ENCODE assay signal across 1 cellular context in genomic region chr2:202813387-202813786, GRCh38.
TF ChIP-seq lines count a peak whose summit lies in the region.

No MANE protein-coding gene starts in this region.

TF ChIP-seq in HepG2, 621 proteins besides CTCF, POLR2A, EP300 and RAD21:
- TF ChIP-seq NR3C1 (CRISPR knock-in tag; IDR thresholded peaks at IDR 0.05), result no peak
- TF ChIP-seq ZNF879 (CRISPR knock-in tag; IDR thresholded peaks at IDR 0.05), result no peak
- TF ChIP-seq TCF7L2 (IDR thresholded peaks at IDR 0.05; ENCODE audit: low read depth, low read length), result no peak
- 0 out of 4 replicates have a peak, but pooled peaks of 1 of the 2 experiments have one; percentile 32 for TF ChIP-seq NR2F1 (CRISPR knock-in tag; IDR thresholded peaks at IDR 0.05)
- no peak for TF ChIP-seq JUNB (CRISPR knock-in tag; IDR thresholded peaks at IDR 0.05; ENCODE audit: borderline replicate concordance)
- no peak for TF ChIP-seq ZNF558 (CRISPR knock-in tag; IDR thresholded peaks at IDR 0.05; ENCODE audit: borderline replicate concordance)
- peak; percentile 53; the same call in 1 of the 2 replicates for TF ChIP-seq NR2F6 (IDR thresholded peaks at IDR 0.05)
- TF ChIP-seq NR2F6 (CRISPR knock-in tag; IDR thresholded peaks at IDR 0.05), result peak; percentile 27; the same call in 1 of the 2 replicates
- no peak for TF ChIP-seq PHF8 (CRISPR knock-in tag; IDR thresholded peaks at IDR 0.05)
- no peak for TF ChIP-seq STAT5B (CRISPR knock-in tag; IDR thresholded peaks at IDR 0.05)
- TF ChIP-seq POGZ (CRISPR knock-in tag; IDR thresholded peaks at IDR 0.05), result 0 out of 2 replicates have a peak, but pooled peaks have one; percentile 33
- peak; percentile 93 for TF ChIP-seq ZBTB33 (CRISPR knock-in tag; IDR thresholded peaks at IDR 0.05)
- TF ChIP-seq BATF2 (CRISPR knock-in tag; IDR thresholded peaks at IDR 0.05), result no peak
- TF ChIP-seq ZNF564 (CRISPR knock-in tag; IDR thresholded peaks at IDR 0.05), result no peak
- TF ChIP-seq ZNF670 (CRISPR knock-in tag; IDR thresholded peaks at IDR 0.05; ENCODE audit: borderline replicate concordance), result no peak
- no peak for TF ChIP-seq ZNF225 (CRISPR knock-in tag; IDR thresholded peaks at IDR 0.05)
- TF ChIP-seq ZMAT5 (CRISPR knock-in tag; IDR thresholded peaks at IDR 0.05; ENCODE audit: borderline replicate concordance, low read depth), result no peak
- TF ChIP-seq SMC3 (IDR thresholded peaks at IDR 0.05; ENCODE audit: low read length), result no peak
- 0 out of 2 replicates have a peak, but pooled peaks have one; percentile 46 for TF ChIP-seq ZMYM4 (CRISPR knock-in tag; IDR thresholded peaks at IDR 0.05)
- TF ChIP-seq GTF3A (CRISPR knock-in tag; conservative IDR thresholded peaks at IDR 0.05), result no peak
- peak; percentile 55; the same call in 1 of the 2 replicates for TF ChIP-seq HNF4A (CRISPR knock-in tag; IDR thresholded peaks at IDR 0.05)
- TF ChIP-seq ZNF460 (CRISPR knock-in tag; IDR thresholded peaks at IDR 0.05; ENCODE audit: borderline replicate concordance), result no peak
- TF ChIP-seq KLF16 (CRISPR knock-in tag; IDR thresholded peaks at IDR 0.05), result no peak
- 0 out of 2 replicates have a peak, but pooled peaks have one; percentile 31 for TF ChIP-seq NR2C2 (CRISPR knock-in tag; IDR thresholded peaks at IDR 0.05; ENCODE audit: borderline replicate concordance)
